ENCODE assay signal across 8 cellular contexts in genomic region chr11:36509694-36510566, GRCh38. TPM values are rescaled to one million over a fixed set of nuclear protein-coding genes. Genes with fewer than 3 reads are reported as not detected.
DNase-seq lines count a peak whose midpoint lies in the region; ATAC-seq, FAIRE-seq and TF ChIP-seq lines count a peak whose summit lies in the region.

Gene TRAF6 (minus strand): TSS chr11:36510272. CDS start chr11:36501515, 8,757 bp downstream.

- H3K27ac Mint-ChIP-seq in dendritic cell treated with granulocyte-macrophage colony-stimulating factor and Interleukin-4, amounts not matched to agents 40 ng/mL and 50 ng/mL, for 4 days, result peak within 1 kb of the TSS; percentile 93

- H2AFZ ChIP-seq in HepG2 (ENCODE audit: low read length), result peak within 1 kb of the TSS; percentile 97

- FAIRE-seq in HepG2 (lab: Jason Lieb, UNC), result no peak

- DNase-seq in NCI-H510A treated with DMSO at 0.1 percent for 48 hours (lab: John Stamatoyannopoulos, UW) (peak; percentile 46), HepG2 (ENCODE audit: low spot score) (peak; percentile 71)
- peak; percentile 89 for DNase-seq in activated CD4-positive, alpha-beta T cell treated with anti-CD3 and anti-CD28 coated beads, Interleukin-2, amount 50 U/mL, for 1 hour
- DNase-seq in stimulated activated CD4-positive, alpha-beta T cell treated with anti-CD3 and anti-CD28 coated beads, Interleukin-4, amount 100 ng/mL, for 1 hour, result peak; percentile 93

- peaks cover 14% of the 10 kb centered on the region for H3K79me2 ChIP-seq in HepG2 (ENCODE audit: insufficient read depth, low read length)

- peaks cover 11% of the 10 kb centered on the region for H3K9me3 Mint-ChIP-seq in dendritic cell treated with granulocyte-macrophage colony-stimulating factor and Interleukin-4, amounts not matched to agents 40 ng/mL and 50 ng/mL, for 4 days

- TF ChIP-seq POLR2A in GM19099 (IDR thresholded peaks at IDR 0.05; ENCODE audit: extremely low read depth, insufficient read length, low read depth), result peak; percentile 96
- peak; percentile 94 to 95 for TF ChIP-seq POLR2A in HepG2 (IDR thresholded peaks at IDR 0.05; ENCODE audit: insufficient read depth in 1 of 2, low read depth in 2 of 2, low read length in 2 of 2)

- CTCF ChIA-PET in HepG2 (lab: Yijun Ruan, JAX; ENCODE audit: low intra/inter-chr PET ratio, low total read pairs), result no interaction called here

- in situ Hi-C loops in HepG2 (cut with HindIII; ENCODE audit: extremely low pct_ligation_motif_present, low pct_unique_long_range_greater_than_20kb), result no loop called here

- H3K9me3 ChIP-seq in BLaER1, result peaks cover 15% of the 10 kb centered on the region
- H3K9me3 ChIP-seq in HepG2 (ENCODE audit: low read length), result no peaks in the 10 kb centered on the region

- TF ChIP-seq EP300 in HepG2 (IDR thresholded peaks at IDR 0.05; ENCODE audit: low read depth in 2 of 2, low read length in 2 of 2) (peak in 1 of 2 experiments; percentile 13; a peak in 1 of 4 replicates), HepG2 (CRISPR knock-in tag; IDR thresholded peaks at IDR 0.05; ENCODE audit: borderline replicate concordance) (no peak; the same call in 1 of the 2 replicates)

- peak within 1 kb of the TSS; percentile 76 for H3K4me2 ChIP-seq in BLaER1
- peak within 1 kb of the TSS; percentile 95 for H3K4me2 ChIP-seq in HepG2 (ENCODE audit: low read depth, low read length)

- H3K36me3 ChIP-seq in BLaER1 (peaks cover 5% of the 10 kb centered on the region), HepG2 (replicated peaks in 1 of 2; ENCODE audit: control insufficient read depth in 1 of 2, insufficient read depth in 2 of 2, low read length in 2 of 2) (no peaks in the 10 kb centered on the region)

- H4K20me1 ChIP-seq in BLaER1, result peaks cover 40% of the 10 kb centered on the region
- H4K20me1 ChIP-seq in HepG2 (ENCODE audit: insufficient read depth, low read length), result no peaks in the 10 kb centered on the region; the same call in 1 of the 2 replicates

- no peaks in the 10 kb centered on the region for H3K27me3 ChIP-seq in BLaER1
- H3K27me3 ChIP-seq in HepG2 (ENCODE audit: control insufficient read depth in 1 of 2, insufficient read depth in 2 of 2, low read length in 2 of 2), result no peaks in the 10 kb centered on the region; a peak in 1 of 5 replicates

- H3K4me3 Mint-ChIP-seq in dendritic cell treated with granulocyte-macrophage colony-stimulating factor and Interleukin-4, amounts not matched to agents 40 ng/mL and 50 ng/mL, for 4 days, result peak within 1 kb of the TSS; percentile 94

- intact Hi-C loops in dendritic cell treated with granulocyte-macrophage colony-stimulating factor and Interleukin-4, amounts not matched to agents 40 ng/mL and 50 ng/mL, for 4 days (cut with micrococcal nuclease), result no loop called here
- intact Hi-C loops in HepG2 (cut with micrococcal nuclease; ENCODE audit: unreplicated experiment), result loop anchor here (1.0 to 10.0 kb wide), 2 partner anchors 31 to 75 kb away; no protein-coding TSS in a partner anchor

- peaks cover 6% of the 10 kb centered on the region for H3K27me3 Mint-ChIP-seq in dendritic cell treated with granulocyte-macrophage colony-stimulating factor and Interleukin-4, amounts not matched to agents 40 ng/mL and 50 ng/mL, for 4 days

- POLR2A ChIA-PET in HepG2 (lab: Yijun Ruan, JAX), result interaction anchor here (1.1 kb wide), 2 partner anchors 17 to 84 kb away, joined by 3 to 4 read pairs; partner anchors contain the start of gene IFTAP

- peaks cover 34% of the 10 kb centered on the region for H3K4me1 Mint-ChIP-seq in dendritic cell treated with granulocyte-macrophage colony-stimulating factor and Interleukin-4, amounts not matched to agents 40 ng/mL and 50 ng/mL, for 4 days (ENCODE audit: low read depth)

- peak; percentile 50; the same call in 1 of the 2 replicates for TF ChIP-seq RAD21 in HepG2 (CRISPR knock-in tag; IDR thresholded peaks at IDR 0.05)

- no TSS peak for BruUV-seq in HepG2 (replicated peaks; lab: Mats Ljungman, UMichigan)

- peaks cover 21% of the 10 kb centered on the region for H3K36me3 Mint-ChIP-seq in dendritic cell treated with granulocyte-macrophage colony-stimulating factor and Interleukin-4, amounts not matched to agents 40 ng/mL and 50 ng/mL, for 4 days (ENCODE audit: low read depth)

- H3K27ac ChIP-seq in BLaER1 (peak within 1 kb of the TSS; percentile 88), HepG2 (ENCODE audit: extremely low read length, insufficient read depth, low read length) (peak within 1 kb of the TSS; percentile 79)

- WGBS in HepG2 (ENCODE audit: low lambda C conversion rate), result under 1% methylated on average over 31 of the region's 80 CpGs

- H3K9ac ChIP-seq in BLaER1, result peak within 1 kb of the TSS; percentile 91
- H3K9ac ChIP-seq in HepG2 (ENCODE audit: insufficient read depth, low read depth, low read length), result peak within 1 kb of the TSS; percentile 92

- TF ChIP-seq CTCF in HepG2 (CRISPR knock-in tag; IDR thresholded peaks at IDR 0.05), result peak; percentile 92

- H3K4me1 ChIP-seq in BLaER1 (peaks cover 44% of the 10 kb centered on the region), HepG2 (ENCODE audit: insufficient read depth, low read length) (peaks cover 32% of the 10 kb centered on the region)

- H3K4me3 ChIP-seq in BLaER1, result peak within 1 kb of the TSS; percentile 98
- peak within 1 kb of the TSS; percentile 97 to 100 (median 97) for H3K4me3 ChIP-seq in HepG2 (replicated peaks in 1 of 3; ENCODE audit: insufficient read depth in 1 of 3, low read depth in 2 of 3, low read length in 3 of 3)

- ATAC-seq in HG03378 (IDR thresholded peaks at IDR 0.05; ENCODE audit: unreplicated experiment) (peak; percentile 92), HepG2 (peak; percentile 97)

TF ChIP-seq in HepG2, 621 proteins besides CTCF, POLR2A, EP300 and RAD21 (continues in another document):
- TF ChIP-seq PITX1 (CRISPR knock-in tag; IDR thresholded peaks at IDR 0.05), result peak; percentile 42; the same call in 1 of the 2 replicates
- TF ChIP-seq ZNF800 (CRISPR knock-in tag; IDR thresholded peaks at IDR 0.05), result peak; percentile 63; the same call in 1 of the 2 replicates
- TF ChIP-seq EEA1 (CRISPR knock-in tag; IDR thresholded peaks at IDR 0.05; ENCODE audit: borderline replicate concordance), result no peak
- TF ChIP-seq ZNF180 (CRISPR knock-in tag; IDR thresholded peaks at IDR 0.05; ENCODE audit: borderline replicate concordance, low read depth), result 0 out of 2 replicates have a peak, but pooled peaks have one; percentile 42

RNA-seq across cellular contexts. Expression of gene TRAF6, which starts in this region (rescaled TPM):
- total RNA-seq in HepG2 (2016; rRNA removed; fragmentation: Illumina TruSeq; extraction: Trizol), result 5.9 and 6.5 TPM in 2 replicates
- total RNA-seq in HepG2 (2016; cell fraction: cytosol; rRNA removed; fragmentation: Illumina TruSeq; extraction: Trizol; ENCODE audit: low read depth), result 0.97 and 1.5 TPM in 2 replicates
- 6.1 and 8.4 TPM in 2 replicates for total RNA-seq in HepG2 (2016; cell fraction: insoluble cytoplasmic fraction; rRNA removed; fragmentation: Illumina TruSeq; extraction: Trizol)
- 2.9 and 3.1 TPM in 2 replicates for total RNA-seq in HepG2 (2016; cell fraction: membrane; rRNA removed; fragmentation: Illumina TruSeq; extraction: Trizol)
- 7.3 and 7.7 TPM in 2 replicates for total RNA-seq in HepG2 (2016; cell fraction: nucleus; rRNA removed; fragmentation: Illumina TruSeq; extraction: Trizol)
- polyA plus RNA-seq in HepG2 (2011; rRNA removed), result 3.3 and 3.8 TPM in 2 replicates
- polyA plus RNA-seq in HepG2 (2011; cell fraction: cytosol; rRNA removed), result 1.7 and 3.2 TPM in 2 replicates
- 3.8 and 4.1 TPM in 2 replicates for polyA plus RNA-seq in HepG2 (2011; cell fraction: nucleus; rRNA removed)
- polyA plus RNA-seq in HepG2 (2012), result 3.3 and 3.7 TPM in 2 replicates
- 0.31 and 0.53 TPM in 2 replicates for polyA plus RNA-seq in HepG2 (2016; cell fraction: cytosol; fragmentation: Illumina TruSeq; extraction: Trizol; ENCODE audit: low read depth)
- polyA plus RNA-seq in HepG2 (2016; cell fraction: insoluble cytoplasmic fraction; fragmentation: Illumina TruSeq; extraction: Trizol; ENCODE audit: low read depth), result 5.9 and 6.0 TPM in 2 replicates
- 0.86 and 0.92 TPM in 2 replicates for polyA plus RNA-seq in HepG2 (2016; cell fraction: membrane; fragmentation: Illumina TruSeq; extraction: Trizol; ENCODE audit: low read depth)
- 7.2 and 8.1 TPM in 2 replicates for polyA plus RNA-seq in HepG2 (2016; cell fraction: nucleus; fragmentation: Illumina TruSeq; extraction: Trizol; ENCODE audit: insufficient read depth, low read depth)
- polyA minus RNA-seq in HepG2 (2011; rRNA and poly(A)+ RNA removed; ENCODE audit: low replicate concordance), result 6.7 and 13.1 TPM in 2 replicates
- 2.2 and 4.3 TPM in 2 replicates for polyA minus RNA-seq in HepG2 (2011; cell fraction: cytosol; rRNA and poly(A)+ RNA removed)
- polyA minus RNA-seq in HepG2 (2011; cell fraction: nucleus; rRNA and poly(A)+ RNA removed), result 15.3 and 18.3 TPM in 2 replicates

Comparison
In these comparisons a context has a peak if more than half of its experiments do, and no peak if none do; other contexts are left out.
1. Peak in every context shown above with its lines: DNase-seq, ATAC-seq, H3K4me3 ChIP-seq and H3K27ac ChIP-seq.